In genomic region chr5:143147918-143148317, GRCh38 we compare ENCODE assay signal across 2 cellular contexts.
TF ChIP-seq lines count a peak whose summit lies in the region.

No MANE protein-coding gene starts in this region.

TF ChIP-seq in IMR-90, 13 proteins besides CTCF, POLR2A, EP300 and RAD21:
- TF ChIP-seq CEBPB (IDR thresholded peaks at IDR 0.05; ENCODE audit: low read depth, low read length) (no peak), SMC3 (IDR thresholded peaks at IDR 0.05; ENCODE audit: low read depth, low read length) (no peak), BHLHE40 (IDR thresholded peaks at IDR 0.05; ENCODE audit: low read depth, low read length) (no peak), MAZ (IDR thresholded peaks at IDR 0.05; ENCODE audit: borderline replicate concordance, low read depth, low read length) (no peak), ELK1 (IDR thresholded peaks at IDR 0.05; ENCODE audit: borderline replicate concordance, low read depth, low read length) (no peak), MAFK (IDR thresholded peaks at IDR 0.05; ENCODE audit: low read depth, low read length) (no peak), FOS (IDR thresholded peaks at IDR 0.05; ENCODE audit: low read depth, low read length) (no peak), CHD1 (IDR thresholded peaks at IDR 0.05; ENCODE audit: low read depth, low read length) (no peak), MXI1 (IDR thresholded peaks at IDR 0.05; ENCODE audit: borderline replicate concordance, low read depth, low read length) (no peak), NFE2L2 (IDR thresholded peaks at IDR 0.05; ENCODE audit: low read depth, low read length) (no peak), RCOR1 (IDR thresholded peaks at IDR 0.05; ENCODE audit: insufficient replicate concordance, low read length) (no peak)

TF ChIP-seq in K562, 482 proteins besides CTCF, POLR2A, EP300 and RAD21:
- TF ChIP-seq CEBPG (CRISPR knock-in tag; IDR thresholded peaks at IDR 0.05), result no peak
- TF ChIP-seq CEBPG (tag; conservative IDR thresholded peaks at IDR 0.05 in 1 of 2, IDR thresholded peaks at IDR 0.05 in 1 of 2), result peak in 1 of 2 experiments; percentile 73; a peak in 2 of 4 replicates
- TF ChIP-seq KAT8 (IDR thresholded peaks at IDR 0.05; ENCODE audit: low read depth), result no peak
- peak; percentile 18; the same call in 1 of the 2 replicates for TF ChIP-seq CEBPB (tag; IDR thresholded peaks at IDR 0.05)
- no peak for TF ChIP-seq ZNF57 (CRISPR knock-in tag; IDR thresholded peaks at IDR 0.05)
- no peak for TF ChIP-seq CHD1 (IDR thresholded peaks at IDR 0.05; ENCODE audit: low read length)
- TF ChIP-seq MAFF (IDR thresholded peaks at IDR 0.05; ENCODE audit: low read length), result no peak
- TF ChIP-seq MEIS2 (IDR thresholded peaks at IDR 0.05; ENCODE audit: partially characterized antibody), result peak; percentile 65
- no peak for TF ChIP-seq GABPB2 (CRISPR knock-in tag; conservative IDR thresholded peaks at IDR 0.05)
- no peak for TF ChIP-seq PBX2 (CRISPR knock-in tag; IDR thresholded peaks at IDR 0.05; ENCODE audit: low read depth)
- TF ChIP-seq PBX2 (tag; conservative IDR thresholded peaks at IDR 0.05; ENCODE audit: low read depth), result peak; percentile 80
- TF ChIP-seq PRDM10 (IDR thresholded peaks at IDR 0.05; ENCODE audit: partially characterized antibody), result no peak
TF ChIP-seq in K562: peak in this region for 4.
